1 cellular context compared by ENCODE assay signal in genomic region chr11:124762624-124763155, GRCh38.
TF ChIP-seq lines count a peak whose summit lies in the region.

No MANE protein-coding gene starts in this region.

TF ChIP-seq in K562, 482 proteins besides CTCF, POLR2A, EP300 and RAD21 (continued from another document and continues in another):
- TF ChIP-seq PREB (CRISPR knock-in tag; IDR thresholded peaks at IDR 0.05) = 0 out of 2 replicates have a peak, but pooled peaks have one; percentile 74
- peak; percentile 47; the same call in 1 of the 2 replicates for TF ChIP-seq ZNF12 (CRISPR knock-in tag; IDR thresholded peaks at IDR 0.05)
- no peak for TF ChIP-seq RREB1 (CRISPR knock-in tag; IDR thresholded peaks at IDR 0.05)
- TF ChIP-seq THRA (IDR thresholded peaks at IDR 0.05) = no peak
- TF ChIP-seq HBP1 (CRISPR knock-in tag; IDR thresholded peaks at IDR 0.05) = no peak
- TF ChIP-seq PCBP1 (IDR thresholded peaks at IDR 0.05; ENCODE audit: low read depth, low read length, poor library complexity, severe bottlenecking) = peak; percentile 17
- no peak for TF ChIP-seq ZNF146 (CRISPR knock-in tag; IDR thresholded peaks at IDR 0.05; ENCODE audit: unreplicated experiment)
- no peak for TF ChIP-seq ZNF253 (CRISPR knock-in tag; conservative IDR thresholded peaks at IDR 0.05)
- no peak for TF ChIP-seq CBFA2T3 (IDR thresholded peaks at IDR 0.05)
- no peak for TF ChIP-seq ZC3H11A (IDR thresholded peaks at IDR 0.05; ENCODE audit: low read depth, low read length)
- TF ChIP-seq CREB3 (tag; conservative IDR thresholded peaks at IDR 0.05; ENCODE audit: low read depth) = no peak
- no peak for TF ChIP-seq ZNF140 (CRISPR knock-in tag; IDR thresholded peaks at IDR 0.05)
- TF ChIP-seq ESRRB (CRISPR knock-in tag; IDR thresholded peaks at IDR 0.05; ENCODE audit: borderline replicate concordance) = no peak
- no peak for TF ChIP-seq HES1 (IDR thresholded peaks at IDR 0.05; ENCODE audit: low read depth)
- TF ChIP-seq NCOA6 (IDR thresholded peaks at IDR 0.05) = 0 out of 2 replicates have a peak, but pooled peaks have one; percentile 16
- TF ChIP-seq PHF8 (IDR thresholded peaks at IDR 0.05; ENCODE audit: borderline replicate concordance, low read length) = peak; percentile 28; the same call in 1 of the 2 replicates
- no peak for TF ChIP-seq ZNF707 (CRISPR knock-in tag; conservative IDR thresholded peaks at IDR 0.05)
- TF ChIP-seq SP1 (CRISPR knock-in tag; IDR thresholded peaks at IDR 0.05) = no peak
- no peak for TF ChIP-seq ETS2 (tag; IDR thresholded peaks at IDR 0.05; ENCODE audit: borderline replicate concordance, poor library complexity, severe bottlenecking)
- TF ChIP-seq TFAP4 (CRISPR knock-in tag; IDR thresholded peaks at IDR 0.05; ENCODE audit: borderline replicate concordance) = 0 out of 2 replicates have a peak, but pooled peaks have one; percentile 20
- TF ChIP-seq ZFP36 (IDR thresholded peaks at IDR 0.05; ENCODE audit: low read depth, low read length, partially characterized antibody) = peak; percentile 89
- no peak for TF ChIP-seq FOXO4 (CRISPR knock-in tag; IDR thresholded peaks at IDR 0.05)
- TF ChIP-seq CCAR2 (IDR thresholded peaks at IDR 0.05; ENCODE audit: low read depth, low read length) = no peak
- no peak for TF ChIP-seq ZNF311 (CRISPR knock-in tag; IDR thresholded peaks at IDR 0.05)
- no peak for TF ChIP-seq HMGXB4 (CRISPR knock-in tag; IDR thresholded peaks at IDR 0.05)
- peak in 1 of 2 experiments; percentile 43 for TF ChIP-seq E2F6 (IDR thresholded peaks at IDR 0.05; ENCODE audit: borderline replicate concordance in 1 of 2, extremely low read depth in 1 of 2, insufficient read depth in 1 of 2, insufficient read length in 1 of 2, low read depth in 1 of 2, low read length in 1 of 2, poor library complexity in 1 of 2, severe bottlenecking in 1 of 2)
- TF ChIP-seq NCOA2 (IDR thresholded peaks at IDR 0.05; ENCODE audit: partially characterized antibody in 2 of 2) = no peak
- peak; percentile 72; the same call in 1 of the 2 replicates for TF ChIP-seq KAT7 (CRISPR knock-in tag; IDR thresholded peaks at IDR 0.05; ENCODE audit: borderline replicate concordance)
- no peak for TF ChIP-seq NCOA4 (IDR thresholded peaks at IDR 0.05; ENCODE audit: partially characterized antibody)
- peak; percentile 41; the same call in 1 of the 2 replicates for TF ChIP-seq RBFOX2 (IDR thresholded peaks at IDR 0.05; ENCODE audit: low read depth, low read length)
- TF ChIP-seq GTF2A2 (tag; IDR thresholded peaks at IDR 0.05) = no peak
- TF ChIP-seq ZNF354B (CRISPR knock-in tag; IDR thresholded peaks at IDR 0.05) = no peak
- no peak for TF ChIP-seq NFE2L1 (tag; IDR thresholded peaks at IDR 0.05; ENCODE audit: borderline replicate concordance, low read depth)
- TF ChIP-seq MCM3 (IDR thresholded peaks at IDR 0.05) = no peak
- TF ChIP-seq RAD51 (IDR thresholded peaks at IDR 0.05; ENCODE audit: borderline replicate concordance, low read depth) = no peak
- no peak for TF ChIP-seq SMC3 (conservative IDR thresholded peaks at IDR 0.05; ENCODE audit: insufficient read depth, low read depth, low read length)
- no peak for TF ChIP-seq HDAC1 (IDR thresholded peaks at IDR 0.05)
- no peak for TF ChIP-seq PHF20 (IDR thresholded peaks at IDR 0.05; ENCODE audit: partially characterized antibody)
